11 cellular contexts compared by ENCODE assay signal in genomic region chr7:27116019-27116411, GRCh38. TPM values are rescaled to one million over a fixed set of nuclear protein-coding genes. Genes with fewer than 3 reads are reported as not detected.
DNase-seq lines count a peak whose midpoint lies in the region; TF ChIP-seq lines count a peak whose summit lies in the region.
"Had no signal": no experiment of that assay in that cellular context is flagged by ENCODE, and none has a peak within 500 bp of the region (broad histone marks: within the 10 kb centered on the region; RNA-seq: fewer than 3 reads in every experiment).

No MANE protein-coding gene starts in this region.

- H3K4me2 ChIP-seq in PC-9 (peak overlapping the region; percentile 98), fibroblast of lung (ENCODE audit: extremely low read depth, insufficient read depth, low read length) (peak overlapping the region; percentile 98)
- H3K4me2 ChIP-seq: BLaER1 had no signal

- peaks cover 76% of the 10 kb centered on the region for H3F3A ChIP-seq in PC-9 (ENCODE audit: insufficient read depth, low read depth)

- no peaks in the 10 kb centered on the region for H4K20me1 ChIP-seq in PC-9 (ENCODE audit: insufficient read depth)
- H4K20me1 ChIP-seq in fibroblast of lung (ENCODE audit: control insufficient read depth, extremely low read depth, insufficient read depth, low read length) = no peaks in the 10 kb centered on the region
- H4K20me1 ChIP-seq: BLaER1 had no signal

- H3K9ac ChIP-seq in fibroblast of lung (ENCODE audit: insufficient read depth, low read length) = peak overlapping the region; percentile 77
- H3K9ac ChIP-seq: BLaER1 had no signal

- H3K36me3 ChIP-seq in PC-9 (ENCODE audit: low read depth) (peaks cover 37% of the 10 kb centered on the region), fibroblast of lung (ENCODE audit: control insufficient read depth, insufficient read depth, low read length) (no peaks in the 10 kb centered on the region)
- H3K36me3 ChIP-seq: BLaER1 had no signal

- H3K27me3 ChIP-seq in PC-9 (ENCODE audit: insufficient read depth, low read depth) = no peaks in the 10 kb centered on the region
- H3K27me3 ChIP-seq in fibroblast of lung (ENCODE audit: control insufficient read depth, insufficient read depth, low read length) = no peaks in the 10 kb centered on the region
- H3K27me3 ChIP-seq: BLaER1 had no signal

- H3K79me2 ChIP-seq in PC-9 (ENCODE audit: low read depth) (peaks cover 74% of the 10 kb centered on the region), fibroblast of lung (ENCODE audit: control insufficient read depth, insufficient read depth, low read length) (peaks cover 70% of the 10 kb centered on the region)

- intact Hi-C loops in PC-9 (cut with micrococcal nuclease; ENCODE audit: unreplicated experiment) = loop anchor here (10.0 kb wide), 1 partner anchor 629 kb away; the partner anchor contains the start of gene TAX1BP1

- peak overlapping the region; percentile 90 for H3K4me3 ChIP-seq in PC-9
- H3K4me3 ChIP-seq in fibroblast of lung (replicated peaks in 1 of 4; ENCODE audit: control extremely low read depth in 1 of 4, insufficient read depth in 1 of 4, low read depth in 3 of 4, low read length in 4 of 4) = peak overlapping the region; percentile 52 to 92 (median 68)
- H3K4me3 ChIP-seq: BLaER1, SK-N-MC had no signal

- CTCF ChIA-PET in PC-9 (lab: Charles Lee) = interaction anchor here (1.7 kb wide), 1 partner anchor 69 kb away, joined by 9 read pairs; no protein-coding TSS in a partner anchor

- BruUV-seq in PC-9 (replicated peaks; lab: Mats Ljungman, UMichigan) = no TSS peak

- H3K4me1 ChIP-seq in PC-9 (replicated peaks; ENCODE audit: insufficient read depth) = peaks cover 33% of the 10 kb centered on the region
- H3K4me1 ChIP-seq in fibroblast of lung (ENCODE audit: control insufficient read depth, extremely low read depth, insufficient read depth, low read length) = peaks cover 20% of the 10 kb centered on the region
- H3K4me1 ChIP-seq: BLaER1 had no signal

- no peaks in the 10 kb centered on the region for H3K9me3 ChIP-seq in PC-9 (ENCODE audit: insufficient read depth, low read depth)
- H3K9me3 ChIP-seq in fibroblast of lung (ENCODE audit: control insufficient read depth, insufficient read depth, low read depth, low read length) = no peaks in the 10 kb centered on the region

- H2AFZ ChIP-seq in PC-9 (peak overlapping the region; percentile 70), fibroblast of lung (ENCODE audit: low read length) (no peak overlapping the region)

- no peak for TF ChIP-seq CTCF in PC-9 (conservative IDR thresholded peaks at IDR 0.05)
- TF ChIP-seq CTCF in fibroblast of lung (conservative IDR thresholded peaks at IDR 0.05 in 1 of 2, IDR thresholded peaks at IDR 0.05 in 1 of 2; ENCODE audit: low read depth in 1 of 2, low read length in 2 of 2) = no peak

- POLR2A ChIA-PET in PC-9 (lab: Charles Lee; ENCODE audit: unreplicated experiment) = interaction anchor here (0.7 to 0.8 kb wide), 2 partner anchors 17 to 666 kb away, joined by 3 to 5 read pairs; no protein-coding TSS in a partner anchor

- no peaks in the 10 kb centered on the region for H3K9me2 ChIP-seq in PC-9 (ENCODE audit: insufficient read depth)

- no peak for DNase-seq in PC-9
- DNase-seq in fibroblast of lung (ENCODE audit: low read depth in 2 of 2) = peak; percentile 9 to 30
- peak; percentile 58 for DNase-seq in retina
- DNase-seq in effector CD8-positive, alpha-beta T cell (lab: John Stamatoyannopoulos, UW) = no peak
- no peak for DNase-seq in stimulated activated CD4-positive, alpha-beta T cell treated with anti-CD3 and anti-CD28 coated beads, Interleukin-4, amount 100 ng/mL, for 4 hours
- no peak for DNase-seq in NCI-H526 treated with DMSO at 0.1 percent for 48 hours (lab: John Stamatoyannopoulos, UW)
- DNase-seq: activated CD4-positive, alpha-beta T cell treated with anti-CD3 and anti-CD28 coated beads, Interleukin-2, amount 10 ng/mL, durations not matched to agents 7 days and 5 days; activated naive CD4-positive, alpha-beta T cell treated with anti-CD3 and anti-CD28 coated beads for 36 hours; effector memory CD8-positive, alpha-beta T cell had no signal

- H3K27ac ChIP-seq in PC-9 (peak overlapping the region; percentile 95), fibroblast of lung (ENCODE audit: insufficient read depth, low read length) (peak overlapping the region; percentile 88)
- H3K27ac ChIP-seq: BLaER1, SK-N-MC had no signal

RNA-seq across cellular contexts. Expression of gene HOXA2, which starts 13.5 kb away (rescaled TPM):
- total RNA-seq in PC-9 (2021) (6.1 and 6.5 TPM in 2 replicates), fibroblast of lung (1.0 and 1.3 TPM in 2 replicates)
- 2.3 and 2.6 TPM in 2 replicates for polyA plus RNA-seq in fibroblast of lung
- 1.4 and 2.2 TPM in 2 replicates for polyA plus RNA-seq in fibroblast of lung (2012)
- polyA minus RNA-seq in fibroblast of lung (ENCODE audit: low replicate concordance) = 2.1 and 2.3 TPM in 2 replicates
- total RNA-seq: activated CD4-positive, alpha-beta T cell treated with anti-CD3 and anti-CD28 coated beads, Interleukin-2, amount 10 ng/mL, durations not matched to agents 7 days and 5 days; activated naive CD4-positive, alpha-beta T cell treated with anti-CD3 and anti-CD28 coated beads for 36 hours had no signal

RNA-seq across cellular contexts. Expression of gene HOXA4, which starts 14.5 kb away (rescaled TPM):
- total RNA-seq in PC-9 (2021) = not detected in 2 replicates
- total RNA-seq in fibroblast of lung = 0.33 and 0.51 TPM in 2 replicates
- 2.4 and 3.6 TPM in 2 replicates for polyA plus RNA-seq in fibroblast of lung
- 2.6 and 3.3 TPM in 2 replicates for polyA plus RNA-seq in fibroblast of lung (2012)
- 1.6 and 3.6 TPM in 2 replicates for polyA minus RNA-seq in fibroblast of lung (ENCODE audit: low replicate concordance)

RNA-seq across cellular contexts. Expression of gene HOXA1, which starts 20.2 kb away (rescaled TPM):
- 2.0 and 2.2 TPM in 2 replicates for total RNA-seq in PC-9 (2021)
- total RNA-seq in fibroblast of lung = 0.50 and 0.51 TPM in 2 replicates
- 0.58 and 0.83 TPM in 2 replicates for polyA plus RNA-seq in fibroblast of lung
- 0.66 and 0.67 TPM in 2 replicates for polyA plus RNA-seq in fibroblast of lung (2012)
- polyA minus RNA-seq in fibroblast of lung (ENCODE audit: low replicate concordance) = 1.1 TPM in 1 of 2 replicates, not detected in the other

RNA-seq across cellular contexts. Expression of gene HOXA5, which starts 27.5 kb away (rescaled TPM):
- total RNA-seq in PC-9 (2021) (0.63 and 1.0 TPM in 2 replicates), fibroblast of lung (18.3 and 22.1 TPM in 2 replicates)
- 16.6 and 35.6 TPM in 2 replicates for polyA plus RNA-seq in fibroblast of lung
- 17.5 and 31.8 TPM in 2 replicates for polyA plus RNA-seq in fibroblast of lung (2012)
- polyA minus RNA-seq in fibroblast of lung (ENCODE audit: low replicate concordance) = 3.1 and 3.9 TPM in 2 replicates
- total RNA-seq: activated CD4-positive, alpha-beta T cell treated with anti-CD3 and anti-CD28 coated beads, Interleukin-2, amount 10 ng/mL, durations not matched to agents 7 days and 5 days; activated naive CD4-positive, alpha-beta T cell treated with anti-CD3 and anti-CD28 coated beads for 36 hours had no signal

RNA-seq across cellular contexts. Expression of gene HOXA6, which starts 31.6 kb away (rescaled TPM):
- 0.65 and 1.2 TPM in 2 replicates for total RNA-seq in PC-9 (2021)
- total RNA-seq in fibroblast of lung = 3.6 and 4.4 TPM in 2 replicates
- 0.70 and 1.2 TPM in 2 replicates for polyA plus RNA-seq in fibroblast of lung
- polyA plus RNA-seq in fibroblast of lung (2012) = 1.6 and 3.8 TPM in 2 replicates
- 0.30 and 1.6 TPM in 2 replicates for polyA minus RNA-seq in fibroblast of lung (ENCODE audit: low replicate concordance)
- total RNA-seq: activated CD4-positive, alpha-beta T cell treated with anti-CD3 and anti-CD28 coated beads, Interleukin-2, amount 10 ng/mL, durations not matched to agents 7 days and 5 days; activated naive CD4-positive, alpha-beta T cell treated with anti-CD3 and anti-CD28 coated beads for 36 hours had no signal

Comparison
In these comparisons a context has a peak if more than half of its experiments do, and no peak if none do; other contexts are left out.
1. DNase-seq: peak in fibroblast of lung (2 of 2) and retina (single experiment); none in PC-9 (0 of 2), effector CD8-positive, alpha-beta T cell (single experiment), stimulated activated CD4-positive, alpha-beta T cell treated with anti-CD3 and anti-CD28 coated beads, Interleukin-4, amount 100 ng/mL, for 4 hours (0 of 2) and NCI-H526 treated with DMSO at 0.1 percent for 48 hours (single experiment).